Comparison of ENCODE assay signal across 1 cellular context in the genomic region with DNA sequence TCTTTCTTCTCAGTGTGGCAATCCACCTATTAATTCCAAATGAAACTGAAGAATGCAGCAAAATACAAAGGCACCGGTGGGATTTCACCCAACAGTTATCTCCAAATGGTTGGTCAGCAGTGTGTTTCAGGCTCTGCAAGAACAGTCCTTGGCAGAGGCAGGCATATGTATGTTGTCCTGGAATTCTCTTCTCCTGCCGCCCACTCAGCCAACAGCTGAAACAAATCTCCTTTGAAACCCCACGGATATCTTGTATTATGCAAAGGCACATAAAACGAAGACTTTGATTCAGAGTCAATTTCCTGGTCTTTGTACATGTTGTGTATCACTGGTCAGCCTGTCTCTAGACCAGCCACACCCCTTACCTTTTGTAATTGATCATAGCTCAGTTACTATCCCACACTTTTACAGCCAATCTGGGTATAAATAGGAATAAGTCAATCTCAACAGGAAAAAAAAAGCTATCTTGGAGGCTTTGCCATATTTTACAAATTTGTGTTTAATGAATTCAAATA.
TF ChIP-seq lines count a peak whose summit lies in the region.

No MANE protein-coding gene starts in this region.

TF ChIP-seq in HepG2, 621 proteins besides CTCF, POLR2A, EP300 and RAD21:
- TF ChIP-seq PTBP1 (IDR thresholded peaks at IDR 0.05; ENCODE audit: low read depth, low read length, poor library complexity, severe bottlenecking), result no peak
- no peak for TF ChIP-seq ZNF644 (CRISPR knock-in tag; IDR thresholded peaks at IDR 0.05; ENCODE audit: low read depth)
